17 cellular contexts compared by ENCODE assay signal in the genomic region with DNA sequence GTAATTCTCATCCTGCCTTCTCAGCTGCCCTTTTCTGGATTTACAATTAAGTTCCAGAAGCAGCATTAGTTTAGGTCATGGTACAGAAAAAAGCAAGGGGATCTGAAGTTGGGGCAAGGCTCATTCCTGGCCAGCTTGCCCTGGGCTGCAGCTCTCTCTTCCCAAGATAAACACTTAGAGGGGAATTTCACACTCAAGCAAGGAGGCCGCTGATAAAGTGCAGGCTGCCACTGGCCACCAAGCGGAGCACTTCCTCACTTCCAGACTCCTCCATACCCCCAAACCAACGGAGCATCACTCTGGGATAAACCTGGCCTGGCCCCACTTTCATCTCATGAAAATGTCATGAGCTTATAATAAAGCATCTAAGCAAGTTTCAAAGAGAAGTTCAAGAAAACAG.
DNase-seq lines count a peak whose midpoint lies in the region; ATAC-seq, FAIRE-seq and TF ChIP-seq lines count a peak whose summit lies in the region.
"Had no signal": no experiment of that assay in that cellular context is flagged by ENCODE, and none has a peak within 500 bp of the region (broad histone marks: within the 10 kb centered on the region; RNA-seq: fewer than 3 reads in every experiment).

No MANE protein-coding gene starts in this region.

- H4K20me1 ChIP-seq in GM23338 (replicated peaks; ENCODE audit: insufficient read depth): no peaks in the 10 kb centered on the region
- H4K20me1 ChIP-seq in H1 (replicated peaks in 1 of 2; ENCODE audit: control insufficient read depth in 1 of 2, insufficient read depth in 2 of 2, low read length in 2 of 2): no peaks in the 10 kb centered on the region
- H4K20me1 ChIP-seq in osteoblast (ENCODE audit: insufficient read depth, low read length): no peaks in the 10 kb centered on the region
- H4K20me1 ChIP-seq: BLaER1 had no signal

- no peaks in the 10 kb centered on the region for H3K23me2 ChIP-seq in H1 (ENCODE audit: low read depth, low read length)

- H3K27me3 Mint-ChIP-seq in GM23338 (ENCODE audit: insufficient read depth, low read depth, poor library complexity): peaks cover 14% of the 10 kb centered on the region
- H3K27me3 Mint-ChIP-seq in progenitor cell of endocrine pancreas: peaks cover 48% of the 10 kb centered on the region
- H3K27me3 Mint-ChIP-seq in effector memory CD8-positive, alpha-beta T cell: peaks cover 0 to 7% of the 10 kb centered on the region in 2 donors

- no peaks in the 10 kb centered on the region for H3F3A ChIP-seq in GM23338 (replicated peaks; ENCODE audit: low read depth)

- no peak overlapping the region for H2BK12ac ChIP-seq in H1 (ENCODE audit: low read depth, low read length)

- H3K79me1 ChIP-seq in H1 (ENCODE audit: low read depth, low read length): no peaks in the 10 kb centered on the region

- H3K36me3 ChIP-seq in GM23338 (ENCODE audit: insufficient read depth) (no peaks in the 10 kb centered on the region), H1 (ENCODE audit: control insufficient read depth in 2 of 4, insufficient read depth in 4 of 4, low read length in 3 of 4) (no peaks in the 10 kb centered on the region), osteoblast (ENCODE audit: insufficient read depth, low read length) (no peaks in the 10 kb centered on the region)
- H3K36me3 ChIP-seq: BLaER1, Peyer's patch had no signal

- H3K79me2 ChIP-seq in GM23338 (replicated peaks; ENCODE audit: insufficient read depth): no peaks in the 10 kb centered on the region
- no peaks in the 10 kb centered on the region for H3K79me2 ChIP-seq in H1 (ENCODE audit: control insufficient read depth in 1 of 2, insufficient read depth in 2 of 2, low read length in 2 of 2)
- H3K79me2 ChIP-seq in osteoblast (ENCODE audit: insufficient read depth, low read length): no peaks in the 10 kb centered on the region

- TF ChIP-seq POLR2A in H1 (IDR thresholded peaks at IDR 0.05; ENCODE audit: control extremely low read depth in 1 of 2, low read depth in 2 of 2, low read length in 2 of 2): no peak

- no peak overlapping the region for H2BK120ac ChIP-seq in H1 (replicated peaks; ENCODE audit: low read depth, low read length)

- H3K23ac ChIP-seq in H1 (ENCODE audit: insufficient read length): no peak overlapping the region

- ATAC-seq in GM23338: peak; percentile 52
- ATAC-seq in effector memory CD8-positive, alpha-beta T cell (replicated peaks): no peak

- H4K8ac ChIP-seq in H1 (ENCODE audit: extremely low read depth, insufficient read depth, low read length): no peak overlapping the region

- no peak overlapping the region for H3K27ac Mint-ChIP-seq in GM23338
- no peak overlapping the region for H3K27ac Mint-ChIP-seq in progenitor cell of endocrine pancreas
- H3K27ac Mint-ChIP-seq in effector memory CD8-positive, alpha-beta T cell: no peak overlapping the region
- H3K27ac Mint-ChIP-seq: CD4-positive, alpha-beta memory T cell had no signal

- H3K14ac ChIP-seq in H1 (ENCODE audit: insufficient read length): no peak overlapping the region

- POLR2A ChIA-PET in H1 (lab: Charles Lee; ENCODE audit: partially characterized antibody): no interaction called here

- no peak for TF ChIP-seq EP300 in H1 (IDR thresholded peaks at IDR 0.05; ENCODE audit: borderline replicate concordance in 1 of 2, low read depth in 2 of 2, low read length in 2 of 2)

- no peak overlapping the region for H3K4me3 ChIP-seq in GM23338
- H3K4me3 ChIP-seq in H1 (ENCODE audit: extremely low read depth in 1 of 4, insufficient read depth in 2 of 4, low read depth in 3 of 4, low read length in 4 of 4): no peak overlapping the region
- H3K4me3 ChIP-seq in osteoblast (ENCODE audit: insufficient read depth, low read length): no peak overlapping the region
- H3K4me3 ChIP-seq: BLaER1, Peyer's patch had no signal

- H4K91ac ChIP-seq in H1 (replicated peaks; ENCODE audit: insufficient read length, low read length): no peak overlapping the region

- H3K4me1 Mint-ChIP-seq in GM23338 (peaks cover 55% of the 10 kb centered on the region), progenitor cell of endocrine pancreas (ENCODE audit: low read depth) (no peaks in the 10 kb centered on the region)
- H3K4me1 Mint-ChIP-seq in effector memory CD8-positive, alpha-beta T cell (ENCODE audit: low read depth in 2 of 2): no peaks in the 10 kb centered on the region
- H3K4me1 Mint-ChIP-seq: CD4-positive, alpha-beta memory T cell had no signal

- H3K4me1 ChIP-seq in GM23338 (ENCODE audit: insufficient read depth) (peaks cover 9% of the 10 kb centered on the region; the same call in 1 of the 2 replicates), H1 (replicated peaks in 1 of 4; ENCODE audit: control insufficient read depth in 3 of 4, insufficient read depth in 4 of 4, low read length in 3 of 4) (peaks cover 0 to 2% (median 0%) of the 10 kb centered on the region in 4 experiments; a peak in 1 of 7 replicates), osteoblast (ENCODE audit: insufficient read depth, low read length) (no peaks in the 10 kb centered on the region)
- H3K4me1 ChIP-seq: Peyer's patch had no signal

- H2BK5ac ChIP-seq in H1 (ENCODE audit: low read depth, low read length): no peak overlapping the region

- H3K18ac ChIP-seq in H1 (ENCODE audit: extremely low read depth, low read length): no peak overlapping the region

- DNase-seq in GM23338 (ENCODE audit: low spot score): peak; percentile 28
- no peak for DNase-seq in H1 (ENCODE audit: low read depth in 1 of 2, low spot score in 2 of 2)
- peak; percentile 49 for DNase-seq in left kidney (ENCODE audit: low read depth, low spot score)
- no peak for DNase-seq in progenitor cell of endocrine pancreas (ENCODE audit: low spot score, unreplicated experiment)
- no peak for DNase-seq in osteoblast (ENCODE audit: insufficient read length, low spot score, missing footprints)
- DNase-seq in mesenteric fat pad (ENCODE audit: low spot score): no peak
- DNase-seq in effector memory CD8-positive, alpha-beta T cell: no peak
- no peak for DNase-seq in stimulated activated naive CD4-positive, alpha-beta T cell treated with Interleukin-2 at 50 U/mL for 16 hours (lab: John Stamatoyannopoulos, UW)
- DNase-seq: CD4-positive, alpha-beta memory T cell; DMS153; EL; HCEC 1CT; NCI-H1105; NCI-H2081; Peyer's patch had no signal

- H3K56ac ChIP-seq in H1 (replicated peaks; ENCODE audit: insufficient read length, low read depth, low read length): no peak overlapping the region

- no peak overlapping the region for H2AK5ac ChIP-seq in H1 (ENCODE audit: low read depth, low read length)

- no peak overlapping the region for H3K27ac ChIP-seq in GM23338 (ENCODE audit: low read depth)
- H3K27ac ChIP-seq in H1 (ENCODE audit: low read depth, low read length): no peak overlapping the region
- no peak overlapping the region for H3K27ac ChIP-seq in osteoblast (ENCODE audit: low read depth, low read length)
- H3K27ac ChIP-seq: BLaER1, Peyer's patch had no signal

- TF ChIP-seq RAD21 in H1 (IDR thresholded peaks at IDR 0.05 in 1 of 2, conservative IDR thresholded peaks at IDR 0.05 in 1 of 2; ENCODE audit: low read depth in 2 of 2, low read length in 2 of 2): peak; percentile 29 to 46

- H4K5ac ChIP-seq in H1 (ENCODE audit: insufficient read length, low read depth, low read length): no peak overlapping the region

- peaks cover 5% of the 10 kb centered on the region for H3K9me2 ChIP-seq in GM23338 (ENCODE audit: insufficient read depth)

- CTCF ChIA-PET in H1 (lab: Charles Lee; ENCODE audit: partially characterized antibody): interaction anchor here (0.9 to 4.0 kb wide), 12 partner anchors 14 to 303 kb away, joined by 3 to 18 read pairs (median 5); no protein-coding TSS in a partner anchor

- H3K4me3 Mint-ChIP-seq in GM23338 (no peak overlapping the region), progenitor cell of endocrine pancreas (ENCODE audit: low read depth) (no peak overlapping the region)
- H3K4me3 Mint-ChIP-seq in effector memory CD8-positive, alpha-beta T cell: no peak overlapping the region
- H3K4me3 Mint-ChIP-seq: CD4-positive, alpha-beta memory T cell had no signal

- no peaks in the 10 kb centered on the region for H3K27me3 ChIP-seq in GM23338 (ENCODE audit: insufficient read depth)
- no peaks in the 10 kb centered on the region; a peak in 1 of 7 replicates for H3K27me3 ChIP-seq in H1 (replicated peaks in 1 of 4; ENCODE audit: control insufficient read depth in 3 of 4, extremely low read depth in 1 of 4, insufficient read depth in 3 of 4, low read length in 3 of 4)
- H3K27me3 ChIP-seq in osteoblast (ENCODE audit: insufficient read depth, low read length): no peaks in the 10 kb centered on the region
- H3K27me3 ChIP-seq: BLaER1, Peyer's patch had no signal

- WGBS in H1 (ENCODE audit: extremely low coverage in 1 of 2, insufficient coverage in 1 of 2, insufficient read length in 1 of 2, insufficient replicate concordance in 2 of 2, low coverage in 1 of 2, low lambda C conversion rate in 2 of 2, missing lambda C conversion rate in 1 of 2), 2 experiments: 78% methylated on average over 3 of the region's 3 CpGs; no CpG with 5 or more reads in 1 of the 2 experiments

- H3K9ac ChIP-seq in H1 (replicated peaks in 1 of 4; ENCODE audit: extremely low read depth in 1 of 4, low read depth in 3 of 4, low read length in 3 of 4): no peak overlapping the region
- H3K9ac ChIP-seq: BLaER1 had no signal

- 0 out of 3 replicates have a peak, but pooled peaks cover 3% of the 10 kb centered on the region for H3K9me3 Mint-ChIP-seq in GM23338
- H3K9me3 Mint-ChIP-seq in progenitor cell of endocrine pancreas (ENCODE audit: low read depth): no peaks in the 10 kb centered on the region
- no peaks in the 10 kb centered on the region for H3K9me3 Mint-ChIP-seq in effector memory CD8-positive, alpha-beta T cell
- H3K9me3 Mint-ChIP-seq: CD4-positive, alpha-beta memory T cell had no signal

- peaks cover 3% of the 10 kb centered on the region; the same call in 1 of the 3 replicates for H3K36me3 Mint-ChIP-seq in GM23338 (ENCODE audit: low read depth)
- no peaks in the 10 kb centered on the region for H3K36me3 Mint-ChIP-seq in progenitor cell of endocrine pancreas (ENCODE audit: insufficient read depth)
- no peaks in the 10 kb centered on the region for H3K36me3 Mint-ChIP-seq in effector memory CD8-positive, alpha-beta T cell (ENCODE audit: insufficient read depth)
- H3K36me3 Mint-ChIP-seq: CD4-positive, alpha-beta memory T cell had no signal

- H3K9me3 ChIP-seq in H1 (ENCODE audit: insufficient read depth in 2 of 2, low read depth in 1 of 2, low read length in 1 of 2) (no peaks in the 10 kb centered on the region; a peak in 1 of 4 replicates), osteoblast (ENCODE audit: low read depth, low read length) (no peaks in the 10 kb centered on the region)
- H3K9me3 ChIP-seq: BLaER1, Peyer's patch had no signal

- no peak for FAIRE-seq in H1 (lab: Jason Lieb, UNC)
- FAIRE-seq: A204.1 had no signal

- no peak overlapping the region for H2AFZ ChIP-seq in GM23338
- no peak overlapping the region for H2AFZ ChIP-seq in H1 (ENCODE audit: low read length)
- H2AFZ ChIP-seq in osteoblast (ENCODE audit: low read length): no peak overlapping the region

- no peak overlapping the region for H2BK15ac ChIP-seq in H1 (ENCODE audit: low read length)

- H2BK20ac ChIP-seq in H1 (ENCODE audit: low read length): no peak overlapping the region

- TF ChIP-seq CTCF in GM23338 (conservative IDR thresholded peaks at IDR 0.05; ENCODE audit: low read depth in 2 of 2): peak in 1 of 2 experiments; percentile 41; a peak in 2 of 4 replicates
- peak; percentile 21 to 47 (median 41); a peak in 3 of 4 replicates for TF ChIP-seq CTCF in H1 (IDR thresholded peaks at IDR 0.05; ENCODE audit: control extremely low read depth in 1 of 3, insufficient read depth in 1 of 3, low read depth in 1 of 3, low read length in 3 of 3)
- TF ChIP-seq CTCF in progenitor cell of endocrine pancreas (IDR thresholded peaks at IDR 0.05; ENCODE audit: unreplicated experiment): peak; percentile 39
- TF ChIP-seq CTCF in osteoblast (IDR thresholded peaks at IDR 0.05; ENCODE audit: extremely low read depth, low read depth, low read length): no peak

- H3K4me2 ChIP-seq in GM23338 (no peak overlapping the region), H1 (ENCODE audit: insufficient read depth in 1 of 2, low read depth in 2 of 2, low read length in 2 of 2) (no peak overlapping the region), osteoblast (ENCODE audit: insufficient read depth, low read length) (no peak overlapping the region)
- H3K4me2 ChIP-seq: BLaER1 had no signal

- no peak overlapping the region for H3K4ac ChIP-seq in H1 (replicated peaks; ENCODE audit: insufficient read length, low read depth, low read length)

Comparison
In these comparisons a context has a peak if more than half of its experiments do, and no peak if none do; other contexts are left out.
1. DNase-seq: peak in GM23338 (single experiment) and left kidney (single experiment); none in H1 (0 of 2), progenitor cell of endocrine pancreas (single experiment), osteoblast (single experiment), mesenteric fat pad (single experiment), effector memory CD8-positive, alpha-beta T cell (0 of 3) and stimulated activated naive CD4-positive, alpha-beta T cell treated with Interleukin-2 at 50 U/mL for 16 hours (single experiment).